1 cellular context compared by ENCODE assay signal in genomic region chr3:66437341-66437929, GRCh38.
TF ChIP-seq lines count a peak whose summit lies in the region.

No MANE protein-coding gene starts in this region.

TF ChIP-seq in H1, 55 proteins besides CTCF, POLR2A, EP300 and RAD21:
- TF ChIP-seq TCF12 (IDR thresholded peaks at IDR 0.05; ENCODE audit: low read depth, low read length), result no peak
- no peak for TF ChIP-seq TEAD4 (IDR thresholded peaks at IDR 0.05; ENCODE audit: low read depth, low read length)
- peak; percentile 66; the same call in 1 of the 2 replicates for TF ChIP-seq POLR2AphosphoS5 (IDR thresholded peaks at IDR 0.05; ENCODE audit: low read depth, low read length)
- TF ChIP-seq ATF3 (IDR thresholded peaks at IDR 0.05; ENCODE audit: insufficient read depth, low read depth, low read length), result no peak
- TF ChIP-seq RXRA (IDR thresholded peaks at IDR 0.05; ENCODE audit: insufficient read depth, low read depth, low read length), result no peak
- TF ChIP-seq YY1 (IDR thresholded peaks at IDR 0.05; ENCODE audit: low read depth, low read length), result no peak
- no peak for TF ChIP-seq POU5F1 (IDR thresholded peaks at IDR 0.05; ENCODE audit: low read depth, low read length)
- TF ChIP-seq KDM1A (IDR thresholded peaks at IDR 0.05; ENCODE audit: borderline replicate concordance, low read length), result no peak
- no peak for TF ChIP-seq FOSL1 (IDR thresholded peaks at IDR 0.05; ENCODE audit: insufficient read depth, low read depth, low read length)
TF ChIP-seq in H1: peak in this region for 1.
